ENCODE assay signal across 18 cellular contexts in the genomic region with DNA sequence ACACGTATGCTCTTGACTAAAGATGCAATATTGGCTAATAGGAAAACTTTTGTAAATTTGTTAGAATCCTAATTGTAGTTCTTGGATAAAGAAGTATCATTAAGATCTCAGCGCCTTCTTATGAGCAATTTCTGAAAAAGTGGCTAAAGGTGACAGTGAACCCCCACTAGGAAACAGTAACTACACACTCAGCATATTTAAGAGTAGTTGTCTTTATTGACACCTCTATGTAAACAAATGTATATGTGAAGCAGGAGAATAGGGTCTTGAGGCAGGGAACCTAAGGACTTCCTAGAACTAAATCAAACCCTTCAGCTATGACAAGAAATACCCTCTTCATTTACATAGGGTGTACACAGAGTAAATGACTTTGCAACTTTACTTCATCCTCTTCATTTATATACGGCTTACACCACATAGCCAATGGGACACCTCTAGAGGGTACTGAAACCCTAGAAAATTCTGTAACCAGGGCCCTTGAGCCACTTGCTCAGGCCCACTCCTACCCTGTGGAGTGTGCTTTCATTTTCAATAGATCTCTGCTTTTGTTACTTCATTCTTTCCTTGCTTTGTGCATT. TPM values are rescaled to one million over a fixed set of nuclear protein-coding genes. Genes with fewer than 3 reads are reported as not detected.
DNase-seq lines count a peak whose midpoint lies in the region; ATAC-seq and TF ChIP-seq lines count a peak whose summit lies in the region.
"Had no signal": no experiment of that assay in that cellular context is flagged by ENCODE, and none has a peak within 500 bp of the region (broad histone marks: within the 10 kb centered on the region; RNA-seq: fewer than 3 reads in every experiment).

No MANE protein-coding gene starts in this region.

- H3K9me3 ChIP-seq in CD4-positive, alpha-beta T cell (ENCODE audit: control insufficient read depth, low read length): no peaks in the 10 kb centered on the region
- H3K9me3 ChIP-seq in PC-3 (ENCODE audit: low read length): no peaks in the 10 kb centered on the region
- H3K9me3 ChIP-seq: left lung had no signal

- H4K20me1 ChIP-seq in KMS-11 (ENCODE audit: insufficient read depth): no peaks in the 10 kb centered on the region
- H4K20me1 ChIP-seq in PC-3 (ENCODE audit: low read length): no peaks in the 10 kb centered on the region

- DNase-seq in CD4-positive, alpha-beta T cell: no peak
- no peak for DNase-seq in NCI-H1417 treated with DMSO at 0.1 percent for 48 hours (lab: John Stamatoyannopoulos, UW)
- DNase-seq in activated CD4-positive, CD25-positive, alpha-beta regulatory T cell treated with anti-CD3 and anti-CD28 coated beads, Interleukin-2, amount 50 U/mL, for 72 hours: no peak
- no peak for DNase-seq in amniotic stem cell (lab: John Stamatoyannopoulos, UW)
- no peak for DNase-seq in PC-3
- DNase-seq: activated T-cell treated with anti-CD3 and anti-CD28 coated beads for 4 hours; aorta; DND-41; effector memory CD4-positive, alpha-beta T cell; glutamatergic neuron; left lung; nephron progenitor cell; trophoblast cell had no signal

- no peaks in the 10 kb centered on the region for H3K9me3 Mint-ChIP-seq in CD4-positive, alpha-beta T cell
- H3K9me3 Mint-ChIP-seq: nephron progenitor cell had no signal

- H3K9ac ChIP-seq in KMS-11 (no peak overlapping the region), PC-3 (ENCODE audit: low read length) (no peak overlapping the region)

- H3K4me3 ChIP-seq in KMS-11 (IDR thresholded peaks at IDR 0.05; ENCODE audit: insufficient read depth, low read depth, low read length) (no peak overlapping the region), PC-3 (ENCODE audit: low read length) (no peak overlapping the region)
- H3K4me3 ChIP-seq: left lung had no signal

- no peaks in the 10 kb centered on the region for H3F3A ChIP-seq in PC-3 (ENCODE audit: low read length, unreplicated experiment)

- peak overlapping the region; percentile 5 for H3K4me2 ChIP-seq in KMS-11
- no peak overlapping the region for H3K4me2 ChIP-seq in PC-3 (ENCODE audit: low read length)

- H2AFZ ChIP-seq in KMS-11 (ENCODE audit: low read depth): no peak overlapping the region
- H2AFZ ChIP-seq in PC-3 (ENCODE audit: low read length): no peak overlapping the region

- H3K4me1 ChIP-seq in KMS-11 (ENCODE audit: low read depth, poor library complexity, severe bottlenecking) (peaks cover 35% of the 10 kb centered on the region), PC-3 (ENCODE audit: insufficient read depth, low read length) (peaks cover 13% of the 10 kb centered on the region)

- no peak for ATAC-seq in CD4-positive, alpha-beta T cell (ENCODE audit: poor library complexity)
- ATAC-seq in GM19351 (IDR thresholded peaks at IDR 0.05; ENCODE audit: unreplicated experiment) (peak; percentile 29), HG02798 (IDR thresholded peaks at IDR 0.05; ENCODE audit: poor library complexity, unreplicated experiment) (peak; percentile 28), PC-3 (no peak)
- ATAC-seq: left lung had no signal

- intact Hi-C loops in CD4-positive, alpha-beta T cell (cut with DNase I, micrococcal nuclease): loop anchor here in 1 of 2 experiments (5.0 to 10.0 kb wide), 3 partner anchors 215 to 497 kb away; no protein-coding TSS in a partner anchor
- intact Hi-C loops in PC-3 (cut with micrococcal nuclease): no loop called here

- peak overlapping the region; percentile 7 for H3K27ac Mint-ChIP-seq in CD4-positive, alpha-beta T cell
- H3K27ac Mint-ChIP-seq: nephron progenitor cell had no signal

- no TSS peak for BruUV-seq in PC-3 (replicated peaks; lab: Mats Ljungman, UMichigan)

- POLR2A ChIA-PET in CD4-positive, alpha-beta T cell (lab: Charles Lee): interaction anchor here (0.6 kb wide), 1 partner anchor 10 kb away, joined by 4 read pairs; no protein-coding TSS in a partner anchor
- POLR2A ChIA-PET in PC-3 (lab: Charles Lee; ENCODE audit: unreplicated experiment): no interaction called here

- CTCF ChIA-PET in CD4-positive, alpha-beta T cell (lab: Charles Lee): no interaction called here
- CTCF ChIA-PET in PC-3 (lab: Charles Lee): no interaction called here

- TF ChIP-seq CTCF in CD4-positive, alpha-beta T cell (IDR thresholded peaks at IDR 0.05): no peak
- TF ChIP-seq CTCF in KMS-11 (conservative IDR thresholded peaks at IDR 0.05; ENCODE audit: low read depth, low read length): no peak
- no peak for TF ChIP-seq CTCF in PC-3 (conservative IDR thresholded peaks at IDR 0.05; ENCODE audit: low read depth, low read length)

- H3K9me2 ChIP-seq in PC-3 (replicated peaks; ENCODE audit: low read length): no peaks in the 10 kb centered on the region

- peaks cover 24% of the 10 kb centered on the region for H3K4me1 Mint-ChIP-seq in CD4-positive, alpha-beta T cell (ENCODE audit: low read depth)

- no peaks in the 10 kb centered on the region for H3K36me3 ChIP-seq in KMS-11 (ENCODE audit: insufficient read depth)
- H3K36me3 ChIP-seq in PC-3 (ENCODE audit: low read depth, low read length): no peaks in the 10 kb centered on the region

- peaks cover 50% of the 10 kb centered on the region for H3K36me3 Mint-ChIP-seq in CD4-positive, alpha-beta T cell (ENCODE audit: low read depth)

- no peaks in the 10 kb centered on the region for H3K27me3 Mint-ChIP-seq in CD4-positive, alpha-beta T cell

- peak overlapping the region; percentile 8 for H3K4me3 Mint-ChIP-seq in CD4-positive, alpha-beta T cell
- H3K4me3 Mint-ChIP-seq: nephron progenitor cell had no signal

- H3K79me2 ChIP-seq in KMS-11 (ENCODE audit: insufficient read depth, low read depth): no peaks in the 10 kb centered on the region
- peaks cover 15% of the 10 kb centered on the region for H3K79me2 ChIP-seq in PC-3 (ENCODE audit: low read length)

- H3K27me3 ChIP-seq in CD4-positive, alpha-beta T cell (ENCODE audit: control insufficient read depth, insufficient read depth, low read length): no peaks in the 10 kb centered on the region
- H3K27me3 ChIP-seq in KMS-11 (ENCODE audit: insufficient read depth, low read depth) (no peaks in the 10 kb centered on the region), PC-3 (ENCODE audit: low read length) (no peaks in the 10 kb centered on the region)
- H3K27me3 ChIP-seq: left lung had no signal

- H3K27ac ChIP-seq in CD4-positive, alpha-beta T cell (ENCODE audit: low read depth, low read length): no peak overlapping the region
- H3K27ac ChIP-seq in KMS-11 (no peak overlapping the region), PC-3 (ENCODE audit: low read length) (no peak overlapping the region)
- H3K27ac ChIP-seq: left lung, VCaP had no signal

RNA-seq across cellular contexts. Expression of a gene that starts 2.8 kb away (rescaled TPM):
- total RNA-seq in CD4-positive, alpha-beta T cell: 10 to 100 TPM in 1 of 2 experiments, 1 to 10 TPM in 1; 9.0 to 10.6 TPM
- total RNA-seq in PC-3 (2014; rRNA removed): 8.6 and 9.1 TPM in 2 replicates

RNA-seq across cellular contexts. Expression of a gene that starts 13.7 kb away (rescaled TPM):
- total RNA-seq in CD4-positive, alpha-beta T cell: 1 to 10 TPM; 1.2 to 1.4 TPM
- total RNA-seq in PC-3 (2014; rRNA removed): 0.26 and 0.58 TPM in 2 replicates

RNA-seq across cellular contexts. Expression of a gene that starts 56.0 kb away (rescaled TPM):
- not detected for total RNA-seq in CD4-positive, alpha-beta T cell
- total RNA-seq in PC-3 (2014; rRNA removed): not detected in 2 replicates
- total RNA-seq: aorta, left lung, NCI-H460 had no signal

Comparison
In these comparisons a context has a peak if more than half of its experiments do, and no peak if none do; other contexts are left out.
1. ATAC-seq: peak in GM19351 (single experiment) and HG02798 (single experiment); none in CD4-positive, alpha-beta T cell (single experiment) and PC-3 (single experiment).